2 cellular contexts compared by ENCODE assay signal in genomic region chr9:123036886-123037540, GRCh38.
TF ChIP-seq lines count a peak whose summit lies in the region.

No MANE protein-coding gene starts in this region.

TF ChIP-seq in liver, 16 proteins besides CTCF, POLR2A, EP300 and RAD21:
- no peak for TF ChIP-seq REST (IDR thresholded peaks at IDR 0.05)
- TF ChIP-seq NR2F2 (IDR thresholded peaks at IDR 0.05): peak; percentile 71
TF ChIP-seq in liver: peak in this region for 1.

TF ChIP-seq in HepG2, 621 proteins besides CTCF, POLR2A, EP300 and RAD21:
- no peak for TF ChIP-seq NPAS2 (CRISPR knock-in tag; IDR thresholded peaks at IDR 0.05; ENCODE audit: borderline replicate concordance)
- TF ChIP-seq ZNF512 (CRISPR knock-in tag; IDR thresholded peaks at IDR 0.05): no peak
- no peak for TF ChIP-seq ZFP36L1 (CRISPR knock-in tag; IDR thresholded peaks at IDR 0.05)
- no peak for TF ChIP-seq SOX5 (CRISPR knock-in tag; IDR thresholded peaks at IDR 0.05; ENCODE audit: borderline replicate concordance)
- TF ChIP-seq RNF2 (conservative IDR thresholded peaks at IDR 0.05; ENCODE audit: low read depth): no peak
